10 cellular contexts compared by ENCODE assay signal in genomic region chr4:143355540-143356217, GRCh38. TPM values are rescaled to one million over a fixed set of nuclear protein-coding genes. Genes with fewer than 3 reads are reported as not detected.
DNase-seq lines count a peak whose midpoint lies in the region; TF ChIP-seq lines count a peak whose summit lies in the region.
"Had no signal": no experiment of that assay in that cellular context is flagged by ENCODE, and none has a peak within 500 bp of the region (broad histone marks: within the 10 kb centered on the region; RNA-seq: fewer than 3 reads in every experiment).

No MANE protein-coding gene starts in this region.

- H3K18ac ChIP-seq in trophoblast cell (ENCODE audit: low read length) = no peak overlapping the region

- peak overlapping the region; percentile 28 for H3K4me3 Mint-ChIP-seq in Caco-2 (ENCODE audit: unreplicated experiment)
- H3K4me3 Mint-ChIP-seq: nephron progenitor cell had no signal

- no peak for DNase-seq in Caco-2
- peak in 1 of 2 donors; percentile 56 for DNase-seq in fibroblast of lung (ENCODE audit: low read depth in 2 of 2)
- peak; percentile 30 to 68 for DNase-seq in trophoblast cell
- no peak for DNase-seq in glomerular visceral epithelial cell (ENCODE audit: extremely low spot score)
- no peak for DNase-seq in medulla oblongata (ENCODE audit: extremely low spot score)
- no peak for DNase-seq in OCI-M2 (lab: John Stamatoyannopoulos, UW; ENCODE audit: unreplicated experiment)
- DNase-seq in lower leg skin (ENCODE audit: low spot score in 2 of 2) = no peak
- DNase-seq: NCI-H1092 treated with DMSO at 0.1 percent for 48 hours, nephron progenitor cell had no signal

- H3K27ac ChIP-seq in OCI-LY3 (ENCODE audit: low read length) = peak overlapping the region; percentile 93
- H3K27ac ChIP-seq in fibroblast of lung (ENCODE audit: insufficient read depth, low read length) = no peak overlapping the region
- H3K27ac ChIP-seq in trophoblast cell (ENCODE audit: low read depth, low read length) = peak overlapping the region; percentile 15

- H3K79me1 ChIP-seq in trophoblast cell (ENCODE audit: low read length) = peaks cover 4% of the 10 kb centered on the region

- TF ChIP-seq CTCF in Caco-2 (IDR thresholded peaks at IDR 0.05; ENCODE audit: insufficient read depth in 1 of 2, low read depth in 1 of 2, low read length in 1 of 2, severe bottlenecking in 1 of 2, unreplicated experiment in 1 of 2) (no peak), OCI-LY3 (IDR thresholded peaks at IDR 0.05; ENCODE audit: low read depth, low read length) (no peak), fibroblast of lung (conservative IDR thresholded peaks at IDR 0.05 in 1 of 2, IDR thresholded peaks at IDR 0.05 in 1 of 2; ENCODE audit: low read depth in 1 of 2, low read length in 2 of 2) (no peak), lower leg skin (IDR thresholded peaks at IDR 0.05) (no peak)

- no TSS peak for BruUV-seq in Caco-2 (replicated peaks; lab: Mats Ljungman, UMichigan)

- H3K9ac ChIP-seq in OCI-LY3 (ENCODE audit: low read length) (0 out of 2 replicates have a peak overlapping the region, but pooled peaks have one; percentile 5), fibroblast of lung (ENCODE audit: insufficient read depth, low read length) (no peak overlapping the region), trophoblast cell (ENCODE audit: low read length) (no peak overlapping the region)

- H2BK12ac ChIP-seq in trophoblast cell (ENCODE audit: low read length) = no peak overlapping the region

- no peak for TF ChIP-seq POLR2A in lower leg skin (IDR thresholded peaks at IDR 0.05)

- no peaks in the 10 kb centered on the region for H3K9me3 Mint-ChIP-seq in Caco-2 (ENCODE audit: unreplicated experiment)

- no peaks in the 10 kb centered on the region for H3K27me3 Mint-ChIP-seq in Caco-2 (ENCODE audit: insufficient read depth, unreplicated experiment)

- H2BK120ac ChIP-seq in trophoblast cell (ENCODE audit: insufficient read depth, low read length, poor library complexity) = no peak overlapping the region

- POLR2A ChIA-PET in Caco-2 (lab: Charles Lee) = no interaction called here

- H3K4me2 ChIP-seq in OCI-LY3 (ENCODE audit: low read length) (peak overlapping the region; percentile 91), fibroblast of lung (ENCODE audit: extremely low read depth, insufficient read depth, low read length) (peak overlapping the region; percentile 64), trophoblast cell (ENCODE audit: low read length) (peak overlapping the region; percentile 43)

- peaks cover 80% of the 10 kb centered on the region for H3K4me1 ChIP-seq in Caco-2
- peaks cover 91% of the 10 kb centered on the region for H3K4me1 ChIP-seq in OCI-LY3 (ENCODE audit: low read length)
- H3K4me1 ChIP-seq in fibroblast of lung (ENCODE audit: control insufficient read depth, extremely low read depth, insufficient read depth, low read length) = peaks cover 20% of the 10 kb centered on the region
- H3K4me1 ChIP-seq in trophoblast cell (ENCODE audit: control insufficient read depth in 1 of 2, insufficient read depth in 2 of 2, low read length in 2 of 2) = peaks cover 8 to 23% of the 10 kb centered on the region in 2 experiments

- WGBS in trophoblast cell (ENCODE audit: extremely low coverage, insufficient coverage, insufficient read length) = no CpG with 5 or more reads among the region's 6 CpGs
- WGBS in lower leg skin, 2 donors = 56 to 57% methylated on average over 6 of the region's 6 CpGs

- H3K79me2 ChIP-seq in OCI-LY3 (ENCODE audit: low read length) (peaks cover 98% of the 10 kb centered on the region), fibroblast of lung (ENCODE audit: control insufficient read depth, insufficient read depth, low read length) (peaks cover 18% of the 10 kb centered on the region), trophoblast cell (ENCODE audit: control insufficient read depth, insufficient read depth, low read length, poor library complexity) (peaks cover 10% of the 10 kb centered on the region)

- no peak overlapping the region for H2AFZ ChIP-seq in OCI-LY3 (ENCODE audit: low read depth, low read length)
- no peak overlapping the region for H2AFZ ChIP-seq in fibroblast of lung (ENCODE audit: low read length)
- H2AFZ ChIP-seq in trophoblast cell (ENCODE audit: insufficient read depth, low read length, poor library complexity) = no peak overlapping the region

- no peak overlapping the region for H3K23ac ChIP-seq in trophoblast cell (ENCODE audit: low read length)

- H3K27me3 ChIP-seq in Caco-2 (replicated peaks; ENCODE audit: control insufficient read depth, insufficient read depth, low read length) (no peaks in the 10 kb centered on the region), OCI-LY3 (ENCODE audit: low read depth, low read length) (no peaks in the 10 kb centered on the region), fibroblast of lung (ENCODE audit: control insufficient read depth, insufficient read depth, low read length) (no peaks in the 10 kb centered on the region), trophoblast cell (ENCODE audit: insufficient read depth, low read length) (no peaks in the 10 kb centered on the region)

- H3K9me3 ChIP-seq in Caco-2 (no peaks in the 10 kb centered on the region), OCI-LY3 (ENCODE audit: insufficient read depth, low read length) (no peaks in the 10 kb centered on the region), fibroblast of lung (ENCODE audit: control insufficient read depth, insufficient read depth, low read depth, low read length) (no peaks in the 10 kb centered on the region), trophoblast cell (ENCODE audit: insufficient read depth, low read depth, low read length) (no peaks in the 10 kb centered on the region)

- CTCF ChIA-PET in Caco-2 (lab: Charles Lee) = no interaction called here

- peaks cover 26% of the 10 kb centered on the region for H3K36me3 Mint-ChIP-seq in Caco-2 (ENCODE audit: insufficient read depth, unreplicated experiment)

- H4K8ac ChIP-seq in trophoblast cell (ENCODE audit: low read depth, low read length) = no peak overlapping the region

- H4K91ac ChIP-seq in trophoblast cell (ENCODE audit: low read depth, low read length) = no peak overlapping the region

- no peak overlapping the region for H2BK5ac ChIP-seq in trophoblast cell (ENCODE audit: low read depth, low read length, poor library complexity)

- no peak overlapping the region for H2AK5ac ChIP-seq in trophoblast cell (ENCODE audit: low read length)

- no peak overlapping the region for H3K14ac ChIP-seq in trophoblast cell (ENCODE audit: low read length)

- H4K20me1 ChIP-seq in OCI-LY3 (ENCODE audit: insufficient read depth, low read length) (peaks cover 29% of the 10 kb centered on the region), fibroblast of lung (ENCODE audit: control insufficient read depth, extremely low read depth, insufficient read depth, low read length) (no peaks in the 10 kb centered on the region)

- H3K27ac Mint-ChIP-seq in Caco-2 (ENCODE audit: unreplicated experiment) = peak overlapping the region; percentile 78
- H3K27ac Mint-ChIP-seq: nephron progenitor cell had no signal

- intact Hi-C loops in Caco-2 (cut with micrococcal nuclease; ENCODE audit: unreplicated experiment) = no loop called here
- intact Hi-C loops in lower leg skin (cut with DNase I; ENCODE audit: low total_unique reads) = no loop called here

- H4K12ac ChIP-seq in trophoblast cell (ENCODE audit: low read depth, low read length) = no peak overlapping the region

- no peak overlapping the region for H3K4ac ChIP-seq in trophoblast cell (ENCODE audit: low read depth, low read length)

- H3K4me1 Mint-ChIP-seq in Caco-2 (ENCODE audit: low read depth, unreplicated experiment) = peaks cover 53% of the 10 kb centered on the region

- H3K4me3 ChIP-seq in Caco-2 (ENCODE audit: low read depth, low read length) = no peak overlapping the region
- no peak overlapping the region for H3K4me3 ChIP-seq in OCI-LY3 (ENCODE audit: low read length)
- no peak overlapping the region for H3K4me3 ChIP-seq in fibroblast of lung (replicated peaks in 1 of 4; ENCODE audit: control extremely low read depth in 1 of 4, insufficient read depth in 1 of 4, low read depth in 3 of 4, low read length in 4 of 4)
- H3K4me3 ChIP-seq in trophoblast cell (ENCODE audit: low read depth, low read length) = no peak overlapping the region
- no peak overlapping the region for H3K4me3 ChIP-seq in lower leg skin (ENCODE audit: low read depth, poor library complexity, severe bottlenecking)

- H3K36me3 ChIP-seq in Caco-2 (ENCODE audit: control insufficient read depth, insufficient read depth, low read length) (no peaks in the 10 kb centered on the region), OCI-LY3 (replicated peaks; ENCODE audit: low read depth, low read length) (peaks cover 5% of the 10 kb centered on the region), fibroblast of lung (ENCODE audit: control insufficient read depth, insufficient read depth, low read length) (no peaks in the 10 kb centered on the region), trophoblast cell (ENCODE audit: control insufficient read depth in 1 of 2, insufficient read depth in 2 of 2, low read length in 2 of 2) (no peaks in the 10 kb centered on the region)

RNA-seq across cellular contexts. Expression of gene GAB1, which starts 19.0 kb away (rescaled TPM):
- total RNA-seq in Caco-2 (2022) (46.9 and 48.9 TPM in 2 replicates), fibroblast of lung (8.5 and 10.6 TPM in 2 replicates), lower leg skin (10 to 100 TPM; 25.7 to 42.9 (median 37.3) TPM)
- 13.7 and 18.0 TPM in 2 replicates for polyA plus RNA-seq in fibroblast of lung
- polyA plus RNA-seq in fibroblast of lung (2012) = 8.5 and 13.5 TPM in 2 replicates
- polyA minus RNA-seq in fibroblast of lung (ENCODE audit: low replicate concordance) = 4.3 and 10.0 TPM in 2 replicates
- 50.4 and 51.1 TPM in 2 replicates for polyA plus RNA-seq in trophoblast cell (2013)

Comparison
In these comparisons a context has a peak if more than half of its experiments do, and no peak if none do; other contexts are left out.
1. DNase-seq: peak in trophoblast cell (2 of 2); none in Caco-2 (0 of 2), glomerular visceral epithelial cell (single experiment), medulla oblongata (single experiment), OCI-M2 (single experiment) and lower leg skin (0 of 2).
2. Peak in every context shown above with its lines, with median percentiles within 50 percentile points of each other: H3K4me2 ChIP-seq.